In the genomic region with DNA sequence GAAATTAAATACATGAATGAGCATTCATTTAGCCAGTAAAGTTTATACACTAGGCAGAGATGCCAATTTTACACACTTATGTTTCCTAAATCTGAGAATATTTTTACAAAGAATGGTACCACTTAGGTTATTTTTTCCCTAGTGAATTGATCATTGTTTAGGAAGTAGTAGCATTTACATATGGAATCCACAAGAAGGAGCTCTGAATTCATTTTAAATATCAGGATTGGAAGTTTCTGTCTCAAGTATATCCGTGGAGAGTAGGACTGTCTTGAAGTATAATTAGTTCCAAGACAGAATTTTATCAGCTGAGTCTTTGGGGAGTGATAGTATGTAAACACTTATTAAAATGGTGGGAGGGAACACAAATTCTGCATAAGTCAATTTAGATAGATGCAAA, we compare ENCODE assay signal across 14 cellular contexts.
DNase-seq lines count a peak whose midpoint lies in the region; ATAC-seq, FAIRE-seq and TF ChIP-seq lines count a peak whose summit lies in the region.
"Had no signal": no experiment of that assay in that cellular context is flagged by ENCODE, and none has a peak within 500 bp of the region (broad histone marks: within the 10 kb centered on the region; RNA-seq: fewer than 3 reads in every experiment).

No MANE protein-coding gene starts in this region.

- H4K20me1 ChIP-seq in HCT116 (ENCODE audit: insufficient read depth) = no peaks in the 10 kb centered on the region

- H3K9me3 ChIP-seq in HCT116 (ENCODE audit: control insufficient read depth in 1 of 2, insufficient read depth in 1 of 2, low read depth in 1 of 2, low read length in 2 of 2) (no peaks in the 10 kb centered on the region), body of pancreas (no peaks in the 10 kb centered on the region), vagina (no peaks in the 10 kb centered on the region)
- H3K9me3 ChIP-seq: tibial artery had no signal

- whole genome bisulfite sequencing in body of pancreas, 2 donors = 0 to 13% methylated on average over 1 of the region's 1 CpG

- H3K27me3 ChIP-seq in HCT116 (ENCODE audit: insufficient read depth, low read length) (no peaks in the 10 kb centered on the region; the same call in 1 of the 2 replicates), body of pancreas (no peaks in the 10 kb centered on the region), vagina (no peaks in the 10 kb centered on the region)
- H3K27me3 ChIP-seq: esophagus muscularis mucosa had no signal

- no peaks in the 10 kb centered on the region for H3K4me1 Mint-ChIP-seq in CD14-positive monocyte
- H3K4me1 Mint-ChIP-seq: activated B cell treated with CpG ODN at 0.5 μM for 24 hours; activated naive CD8-positive, alpha-beta T cell treated with anti-CD3 and anti-CD28 coated beads, Interleukin-2, amount 10 ng/mL, durations not matched to agents 7 days and 5 days had no signal

- TF ChIP-seq POLR2A in HCT116 (IDR thresholded peaks at IDR 0.05; ENCODE audit: borderline replicate concordance, extremely low read depth, insufficient read depth, insufficient read length) = no peak
- TF ChIP-seq POLR2A in body of pancreas (IDR thresholded peaks at IDR 0.05) = no peak
- no peak for TF ChIP-seq POLR2A in GM12892 (IDR thresholded peaks at IDR 0.05; ENCODE audit: low read depth, low read length)
- no peak for TF ChIP-seq POLR2A in vagina (IDR thresholded peaks at IDR 0.05)

- POLR2A ChIA-PET in HCT116 (lab: Charles Lee) = interaction anchor here (0.6 kb wide), 1 partner anchor 282 kb away, joined by 3 read pairs; no protein-coding TSS in a partner anchor

- H3K4me1 ChIP-seq in HCT116 (ENCODE audit: control insufficient read depth in 1 of 2, insufficient read depth in 2 of 2, low read length in 2 of 2) (no peaks in the 10 kb centered on the region), body of pancreas (no peaks in the 10 kb centered on the region), vagina (no peaks in the 10 kb centered on the region)
- H3K4me1 ChIP-seq: esophagus muscularis mucosa, tibial artery had no signal

- no peak overlapping the region for H3K27ac Mint-ChIP-seq in CD14-positive monocyte
- H3K27ac Mint-ChIP-seq: activated B cell treated with CpG ODN at 0.5 μM for 24 hours; activated naive CD8-positive, alpha-beta T cell treated with anti-CD3 and anti-CD28 coated beads, Interleukin-2, amount 10 ng/mL, durations not matched to agents 7 days and 5 days had no signal

- CTCF ChIA-PET in HCT116 (lab: Charles Lee) = no interaction called here

- H3K27ac ChIP-seq in HCT116 (ENCODE audit: low read depth, low read length) (no peak overlapping the region), body of pancreas (no peak overlapping the region), vagina (no peak overlapping the region)
- H3K27ac ChIP-seq: esophagus muscularis mucosa, tibial artery had no signal

- no peaks in the 10 kb centered on the region for H3K79me2 ChIP-seq in HCT116 (ENCODE audit: insufficient read depth, low read length)

- RAD21 ChIA-PET in HCT116 (lab: Charles Lee; ENCODE audit: low non-redundant PET in 1 of 2, low total read pairs in 2 of 2, uncharacterized antibody in 2 of 2, unreplicated experiment in 2 of 2) = no interaction called here

- BruUV-seq in HCT116 (replicated peaks; lab: Mats Ljungman, UMichigan) = no TSS peak

- peaks cover 0 to 6% (median 3%) of the 10 kb centered on the region in 7 donors for H3K9me3 Mint-ChIP-seq in CD14-positive monocyte

- no peak for FAIRE-seq in GM12892 (lab: Jason Lieb, UNC)

- H3K4me2 ChIP-seq in HCT116 (ENCODE audit: low read length) = no peak overlapping the region

- ATAC-seq in HCT116 (no peak), body of pancreas (no peak)

- peak; percentile 6 for DNase-seq in A172 (ENCODE audit: low spot score)
- DNase-seq in HCT116 (ENCODE audit: low read depth, low spot score) = no peak
- DNase-seq in SW480 (ENCODE audit: low spot score) = peak; percentile 36
- peak; percentile 10 for DNase-seq in glomerular visceral epithelial cell (ENCODE audit: extremely low spot score)
- no peak for DNase-seq in body of pancreas
- no peak for DNase-seq in GM12892 (ENCODE audit: insufficient read length)
- no peak for DNase-seq in CD14-positive monocyte (ENCODE audit: low spot score)
- no peak for DNase-seq in vagina (ENCODE audit: extremely low spot score in 2 of 2)
- DNase-seq: activated B cell treated with CpG ODN at 0.5 μM for 24 hours; activated naive CD8-positive, alpha-beta T cell treated with anti-CD3 and anti-CD28 coated beads, Interleukin-2, amount 10 ng/mL, durations not matched to agents 7 days and 5 days; NCI-H524 treated with DMSO at 0.1 percent for 48 hours; stimulated activated CD4-positive, alpha-beta T cell treated with anti-CD3 and anti-CD28 coated beads, Interleukin-4, amount 100 ng/mL, for 24 hours; tibial artery had no signal

- intact Hi-C loops in HCT116 (cut with micrococcal nuclease) = no loop called here
- intact Hi-C loops in body of pancreas (cut with DNase I) = no loop called here
- intact Hi-C loops in CD14-positive monocyte (cut with micrococcal nuclease) = no loop called here
- intact Hi-C loops in vagina (cut with DNase I) = no loop called here

- TF ChIP-seq CTCF in HCT116 (IDR thresholded peaks at IDR 0.05 in 2 of 3, conservative IDR thresholded peaks at IDR 0.05 in 1 of 3; ENCODE audit: borderline replicate concordance in 1 of 3, insufficient read depth in 1 of 3, low read depth in 2 of 3, low read length in 2 of 3) (peak in 2 of 3 experiments; percentile 10 to 49; a peak in 3 of 6 replicates), body of pancreas (IDR thresholded peaks at IDR 0.05) (no peak), CD14-positive monocyte (IDR thresholded peaks at IDR 0.05) (no peak), vagina (IDR thresholded peaks at IDR 0.05) (no peak)

- H3K27me3 Mint-ChIP-seq in CD14-positive monocyte (ENCODE audit: low read depth in 3 of 3) = peaks cover 0 to 3% (median 2%) of the 10 kb centered on the region in 3 donors

- no peak overlapping the region for H2AFZ ChIP-seq in HCT116 (ENCODE audit: low read depth, low read length, poor library complexity, severe bottlenecking)

- H3K36me3 Mint-ChIP-seq in CD14-positive monocyte = no peaks in the 10 kb centered on the region
- H3K36me3 Mint-ChIP-seq: activated naive CD8-positive, alpha-beta T cell treated with anti-CD3 and anti-CD28 coated beads, Interleukin-2, amount 10 ng/mL, durations not matched to agents 7 days and 5 days had no signal

- no peaks in the 10 kb centered on the region for H3K9me2 ChIP-seq in HCT116 (ENCODE audit: insufficient read depth)

- H3K36me3 ChIP-seq in HCT116 (ENCODE audit: control insufficient read depth in 1 of 2, insufficient read depth in 2 of 2, low read length in 2 of 2) (no peaks in the 10 kb centered on the region), body of pancreas (replicated peaks in 1 of 2; ENCODE audit: insufficient read depth in 1 of 2, low read depth in 2 of 2) (no peaks in the 10 kb centered on the region), vagina (no peaks in the 10 kb centered on the region)
- H3K36me3 ChIP-seq: esophagus muscularis mucosa, tibial artery had no signal

- H3K4me3 ChIP-seq in HCT116 (replicated peaks in 1 of 2; ENCODE audit: low read depth in 1 of 2, low read length in 2 of 2) (no peak overlapping the region), body of pancreas (no peak overlapping the region), vagina (no peak overlapping the region)
- H3K4me3 ChIP-seq: esophagus muscularis mucosa, tibial artery had no signal

- no peak overlapping the region for H3K4me3 Mint-ChIP-seq in CD14-positive monocyte
- H3K4me3 Mint-ChIP-seq: activated B cell treated with CpG ODN at 0.5 μM for 24 hours; activated naive CD8-positive, alpha-beta T cell treated with anti-CD3 and anti-CD28 coated beads, Interleukin-2, amount 10 ng/mL, durations not matched to agents 7 days and 5 days had no signal

- TF ChIP-seq RAD21 in HCT116 (IDR thresholded peaks at IDR 0.05; ENCODE audit: low read depth) = peak; percentile 45; the same call in 1 of the 2 replicates

- H3K9ac ChIP-seq in HCT116 (ENCODE audit: low read length) = no peak overlapping the region

TF ChIP-seq in HCT116, 20 proteins besides CTCF, POLR2A, EP300 and RAD21 (continues in another document):
- TF ChIP-seq POLR2AphosphoS5 (IDR thresholded peaks at IDR 0.05; ENCODE audit: low read depth, low read length) (no peak), FOSL1 (IDR thresholded peaks at IDR 0.05; ENCODE audit: low read depth) (no peak), EZH2 (IDR thresholded peaks at IDR 0.05) (no peak), SP1 (IDR thresholded peaks at IDR 0.05; ENCODE audit: low read depth) (no peak), CEBPB (IDR thresholded peaks at IDR 0.05; ENCODE audit: low read depth) (no peak), ZNF274 (IDR thresholded peaks at IDR 0.05; ENCODE audit: low read depth, low read length) (no peak), YY1 (IDR thresholded peaks at IDR 0.05; ENCODE audit: extremely low read depth, insufficient replicate concordance, low read depth, low read length) (no peak), TCF7L2 (IDR thresholded peaks at IDR 0.05; ENCODE audit: borderline replicate concordance, extremely low read depth, insufficient read depth, insufficient read length) (no peak), EZH2phosphoT487 (IDR thresholded peaks at IDR 0.05; ENCODE audit: borderline replicate concordance) (no peak)
- TF ChIP-seq, protein P1, sequence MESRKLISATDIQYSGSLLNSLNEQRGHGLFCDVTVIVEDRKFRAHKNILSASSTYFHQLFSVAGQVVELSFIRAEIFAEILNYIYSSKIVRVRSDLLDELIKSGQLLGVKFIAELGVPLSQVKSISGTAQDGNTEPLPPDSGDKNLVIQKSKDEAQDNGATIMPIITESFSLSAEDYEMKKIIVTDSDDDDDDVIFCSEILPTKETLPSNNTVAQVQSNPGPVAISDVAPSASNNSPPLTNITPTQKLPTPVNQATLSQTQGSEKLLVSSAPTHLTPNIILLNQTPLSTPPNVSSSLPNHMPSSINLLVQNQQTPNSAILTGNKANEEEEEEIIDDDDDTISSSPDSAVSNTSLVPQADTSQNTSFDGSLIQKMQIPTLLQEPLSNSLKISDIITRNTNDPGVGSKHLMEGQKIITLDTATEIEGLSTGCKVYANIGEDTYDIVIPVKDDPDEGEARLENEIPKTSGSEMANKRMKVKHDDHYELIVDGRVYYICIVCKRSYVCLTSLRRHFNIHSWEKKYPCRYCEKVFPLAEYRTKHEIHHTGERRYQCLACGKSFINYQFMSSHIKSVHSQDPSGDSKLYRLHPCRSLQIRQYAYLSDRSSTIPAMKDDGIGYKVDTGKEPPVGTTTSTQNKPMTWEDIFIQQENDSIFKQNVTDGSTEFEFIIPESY (IDR thresholded peaks at IDR 0.05; ENCODE audit: extremely low read depth, insufficient replicate concordance, low read length) = no peak

Comparison
In these comparisons a context has a peak if more than half of its experiments do, and no peak if none do; other contexts are left out.
1. DNase-seq: peak in A172 (single experiment), SW480 (single experiment) and glomerular visceral epithelial cell (single experiment); none in HCT116 (single experiment), body of pancreas (0 of 4), GM12892 (single experiment), CD14-positive monocyte (single experiment) and vagina (0 of 2).
2. CTCF ChIP-seq: peak in HCT116 (2 of 3); none in body of pancreas (0 of 7), CD14-positive monocyte (single experiment) and vagina (0 of 3).